8 cellular contexts compared by ENCODE assay signal in genomic region chr3:194485876-194486539, GRCh38. TPM values are rescaled to one million over a fixed set of nuclear protein-coding genes. Genes with fewer than 3 reads are reported as not detected.
DNase-seq lines count a peak whose midpoint lies in the region; ATAC-seq and TF ChIP-seq lines count a peak whose summit lies in the region.

No MANE protein-coding gene starts in this region.

- H3K27ac ChIP-seq in spleen: peak overlapping the region; percentile 78 to 95 (median 91)

- peaks cover 0 to 11% (median 0%) of the 10 kb centered on the region in 6 donors for H3K36me3 ChIP-seq in spleen

- no peaks in the 10 kb centered on the region for H3K27me3 Mint-ChIP-seq in T-helper 17 cell

- intact Hi-C loops in spleen (cut with DNase I; ENCODE audit: low total_unique reads): loop anchor here (5.0 kb wide), 1 partner anchor 101 kb away; no protein-coding TSS in a partner anchor

- ATAC-seq in HG03045 (IDR thresholded peaks at IDR 0.05; ENCODE audit: unreplicated experiment) (peak; percentile 18), T-helper 17 cell (peak; percentile 16)

- WGBS in spleen, 5 donors: 1 to 3% (median 1%) methylated on average over 10 to 42 of the region's 42 CpGs

- DNase-seq in DMS 273 (lab: John Stamatoyannopoulos, UW; ENCODE audit: unreplicated experiment): peak; percentile 72
- DNase-seq in DMS 273 treated with DMSO at 0.1 percent for 48 hours (lab: John Stamatoyannopoulos, UW): no peak
- DNase-seq in T-helper 17 cell: peak; percentile 18 to 50 (median 47)
- peak; percentile 72 for DNase-seq in astrocyte of the hippocampus (ENCODE audit: low read depth, low spot score)
- DNase-seq in spleen: peak; percentile 92
- no peak for DNase-seq in GF-D8 (lab: John Stamatoyannopoulos, UW)

- peak overlapping the region; percentile 92 for H3K27ac Mint-ChIP-seq in T-helper 17 cell

- no peak for TF ChIP-seq POLR2A in spleen (IDR thresholded peaks at IDR 0.05)

- peaks cover 51% of the 10 kb centered on the region for H3K4me1 Mint-ChIP-seq in T-helper 17 cell

- no peaks in the 10 kb centered on the region for H3K36me3 Mint-ChIP-seq in T-helper 17 cell (ENCODE audit: low read depth)

- H3K27me3 ChIP-seq in spleen (replicated peaks in 1 of 7): no peaks in the 10 kb centered on the region

- peak in 10 of 11 experiments; percentile 11 to 59 (median 28) for TF ChIP-seq CTCF in spleen (IDR thresholded peaks at IDR 0.05 in 8 of 11, conservative IDR thresholded peaks at IDR 0.05 in 3 of 11)

- H3K4me3 ChIP-seq in iPS-11a (ENCODE audit: low read depth, low read length): peak overlapping the region; percentile 82
- peak overlapping the region; percentile 45 to 86 (median 60) for H3K4me3 ChIP-seq in spleen

- peak overlapping the region; percentile 85 for H3K4me3 Mint-ChIP-seq in T-helper 17 cell

- H3K4me1 ChIP-seq in spleen: peaks cover 6 to 93% (median 60%) of the 10 kb centered on the region in 6 donors

- no peaks in the 10 kb centered on the region for H3K9me3 ChIP-seq in T-helper 17 cell (ENCODE audit: control insufficient read depth, low read length, poor library complexity, severe bottlenecking)
- H3K9me3 ChIP-seq in spleen: no peaks in the 10 kb centered on the region

RNA-seq across cellular contexts. Expression of gene ATP13A3, which starts 0.8 kb away (rescaled TPM):
- 10 to 100 TPM; 65.6 to 81.0 TPM for total RNA-seq in T-helper 17 cell
- total RNA-seq in spleen: 100 to 1,000 TPM in 2 of 7 donors, 10 to 100 TPM in 5; 69.4 to 142 (median 87.5) TPM
- 10 to 100 TPM; 10.3 to 14.5 (median 11.0) TPM for polyA plus RNA-seq in spleen

Comparison
In these comparisons a context has a peak if more than half of its experiments do, and no peak if none do; other contexts are left out.
1. DNase-seq: peak in DMS 273 (single experiment), T-helper 17 cell (3 of 3), astrocyte of the hippocampus (single experiment) and spleen (single experiment); none in DMS 273 treated with DMSO at 0.1 percent for 48 hours (single experiment) and GF-D8 (single experiment).